19 cellular contexts compared by ENCODE assay signal in the genomic region with DNA sequence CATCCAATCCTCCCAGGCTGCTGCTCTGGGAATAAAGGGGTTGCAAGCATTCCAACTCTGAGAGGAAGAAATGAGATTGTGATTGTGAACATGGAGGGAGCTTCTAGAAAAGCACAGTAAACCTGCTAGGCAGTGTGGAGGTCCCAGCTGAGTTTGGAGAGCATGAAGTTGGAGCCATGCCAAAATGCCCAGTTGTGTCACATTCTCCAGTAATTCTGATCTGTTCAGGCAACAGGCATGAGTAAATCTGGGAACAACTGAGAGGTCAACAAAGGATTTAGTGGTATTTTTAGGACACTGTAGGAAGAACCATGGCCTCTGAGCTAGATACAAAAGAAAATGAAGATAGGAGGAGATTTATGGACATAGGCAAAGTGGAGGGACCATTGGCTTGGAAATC.
DNase-seq lines count a peak whose midpoint lies in the region; ATAC-seq and TF ChIP-seq lines count a peak whose summit lies in the region.
"Had no signal": no experiment of that assay in that cellular context is flagged by ENCODE, and none has a peak within 500 bp of the region (broad histone marks: within the 10 kb centered on the region; RNA-seq: fewer than 3 reads in every experiment).

No MANE protein-coding gene starts in this region.

- no peak overlapping the region for H3K4me3 ChIP-seq in GM23248
- H3K4me3 ChIP-seq in Loucy (ENCODE audit: low read length, poor library complexity, severe bottlenecking) = no peak overlapping the region
- peak overlapping the region; percentile 1 for H3K4me3 ChIP-seq in adipocyte (ENCODE audit: low read length)
- no peak overlapping the region for H3K4me3 ChIP-seq in tibial artery

- H3K27ac ChIP-seq in GM23248 (no peak overlapping the region), tibial artery (no peak overlapping the region)

- peak; percentile 13 for DNase-seq in GM23248
- no peak for DNase-seq in adipocyte (ENCODE audit: low read depth)
- peak; percentile 50 for DNase-seq in myocyte (ENCODE audit: low read depth)
- DNase-seq in left cardiac atrium = no peak
- DNase-seq in tibial artery = no peak
- DNase-seq in activated CD4-positive, alpha-beta T cell treated with anti-CD3 and anti-CD28 coated beads, Interleukin-2, amount 50 U/mL, for 1 hour = no peak
- DNase-seq in anterior cingulate cortex (lab: John Stamatoyannopoulos, UW) = no peak
- DNase-seq: ACHN; BE2C; C1 segment of cervical spinal cord; CD4-positive, CD25-positive, alpha-beta regulatory T cell; CD8-positive, alpha-beta memory T cell; COR-L47; DMS153; DMS79; GF-D8; H9 had no signal

- H3K79me2 ChIP-seq in GM23248 (ENCODE audit: insufficient read depth) = no peaks in the 10 kb centered on the region
- H3K79me2 ChIP-seq in Loucy (ENCODE audit: insufficient read depth, low read length) = no peaks in the 10 kb centered on the region

- no peak for ATAC-seq in left cardiac atrium
- ATAC-seq: HepG2 had no signal

- in situ Hi-C loops in GM23248 (cut with MboI) = no loop called here

- H3F3A ChIP-seq in GM23248 (ENCODE audit: insufficient read depth) (peaks cover 18% of the 10 kb centered on the region), Loucy (ENCODE audit: low read depth) (no peaks in the 10 kb centered on the region)

- H3K36me3 ChIP-seq in GM23248 (ENCODE audit: low read depth) (no peaks in the 10 kb centered on the region), Loucy (ENCODE audit: insufficient read depth, low read length) (no peaks in the 10 kb centered on the region), adipocyte (ENCODE audit: control insufficient read depth, insufficient read depth, low read length, severe bottlenecking) (no peaks in the 10 kb centered on the region), tibial artery (no peaks in the 10 kb centered on the region)
- H3K36me3 ChIP-seq: BE2C had no signal

- intact Hi-C loops in left cardiac atrium (cut with DNase I) (no loop called here), tibial artery (cut with DNase I; ENCODE audit: low total_unique reads) (no loop called here)

- H3K4me2 ChIP-seq in GM23248 (ENCODE audit: unreplicated experiment) = no peak overlapping the region
- H3K4me2 ChIP-seq in Loucy (ENCODE audit: low read depth, low read length, poor library complexity, severe bottlenecking) = peak overlapping the region; percentile 14

- H2AFZ ChIP-seq in GM23248 (no peak overlapping the region), Loucy (ENCODE audit: low read length) (no peak overlapping the region)

- H3K9me2 ChIP-seq in GM23248 (ENCODE audit: insufficient read depth) (no peaks in the 10 kb centered on the region), Loucy (replicated peaks; ENCODE audit: low read depth, low read length) (no peaks in the 10 kb centered on the region)

- no peaks in the 10 kb centered on the region for H3K9me3 ChIP-seq in GM23248 (ENCODE audit: low read depth)
- no peaks in the 10 kb centered on the region; the same call in 1 of the 2 replicates for H3K9me3 ChIP-seq in Loucy (ENCODE audit: insufficient read depth, low read depth, low read length)
- H3K9me3 ChIP-seq in adipocyte (ENCODE audit: control insufficient read depth, low read length) = peaks cover 5% of the 10 kb centered on the region
- H3K9me3 ChIP-seq in tibial artery = no peaks in the 10 kb centered on the region
- H3K9me3 ChIP-seq: BE2C had no signal

- no peak for TF ChIP-seq CTCF in Loucy (conservative IDR thresholded peaks at IDR 0.05; ENCODE audit: low read length)
- TF ChIP-seq CTCF in tibial artery (IDR thresholded peaks at IDR 0.05) = no peak

- H4K20me1 ChIP-seq in GM23248 (ENCODE audit: insufficient read depth) (no peaks in the 10 kb centered on the region), Loucy (ENCODE audit: insufficient read depth, low read length, poor library complexity, severe bottlenecking) (no peaks in the 10 kb centered on the region)

- H3K9ac ChIP-seq in GM23248 (no peak overlapping the region), Loucy (ENCODE audit: low read depth, low read length, poor library complexity, severe bottlenecking) (peak overlapping the region; percentile 17), adipocyte (ENCODE audit: low read length) (no peak overlapping the region)

- no peaks in the 10 kb centered on the region for H3K27me3 ChIP-seq in GM23248 (replicated peaks; ENCODE audit: insufficient read depth)
- no peaks in the 10 kb centered on the region for H3K27me3 ChIP-seq in Loucy (ENCODE audit: insufficient read depth, low read length, poor library complexity, severe bottlenecking)
- no peaks in the 10 kb centered on the region for H3K27me3 ChIP-seq in adipocyte (replicated peaks; ENCODE audit: control insufficient read depth, insufficient read depth, low read length)
- peaks cover 0 to 3% of the 10 kb centered on the region in 2 donors for H3K27me3 ChIP-seq in tibial artery
- H3K27me3 ChIP-seq: BE2C had no signal

- H3K4me1 ChIP-seq in GM23248 (ENCODE audit: insufficient read depth) (peaks cover 19% of the 10 kb centered on the region), Loucy (ENCODE audit: insufficient read depth, low read length, poor library complexity, severe bottlenecking) (peaks cover 28% of the 10 kb centered on the region), adipocyte (ENCODE audit: control insufficient read depth, insufficient read depth, low read length) (peaks cover 63% of the 10 kb centered on the region), tibial artery (peaks cover 0 to 21% (median 13%) of the 10 kb centered on the region in 4 donors)
- H3K4me1 ChIP-seq: BE2C had no signal

Comparison
In these comparisons a context has a peak if more than half of its experiments do, and no peak if none do; other contexts are left out.
1. DNase-seq: peak in GM23248 (single experiment) and myocyte (single experiment); none in adipocyte (single experiment), left cardiac atrium (single experiment), tibial artery (0 of 2), activated CD4-positive, alpha-beta T cell treated with anti-CD3 and anti-CD28 coated beads, Interleukin-2, amount 50 U/mL, for 1 hour (single experiment) and anterior cingulate cortex (0 of 58).